In the genomic region with DNA sequence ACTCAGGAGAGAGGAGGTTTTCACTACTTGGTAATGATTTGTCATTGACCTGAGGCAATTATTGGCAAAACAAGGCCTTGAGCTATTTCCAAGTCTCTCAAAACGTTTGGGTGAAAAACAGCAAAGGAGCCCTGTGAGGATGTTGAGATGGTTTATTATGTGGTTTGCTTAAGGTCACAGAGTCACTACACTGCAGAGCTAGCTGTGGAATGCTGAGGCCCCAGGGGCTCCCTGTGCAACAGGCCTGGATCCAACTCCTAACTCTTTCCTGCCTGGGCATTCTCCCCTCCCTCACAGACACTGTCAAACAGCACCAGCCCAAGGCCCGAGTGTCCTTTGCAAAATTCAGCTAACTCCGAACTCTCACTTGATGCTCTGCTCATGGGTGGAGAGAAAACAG, we compare ENCODE assay signal across 15 cellular contexts.
A peak's percentile ranks its signal among the peaks of the same experiment; 100 is the strongest.
DNase-seq lines count a peak whose midpoint lies in the region; ATAC-seq and TF ChIP-seq lines count a peak whose summit lies in the region.
"Had no signal": no experiment of that assay in that cellular context is flagged by ENCODE, and none has a peak within 500 bp of the region (broad histone marks: within the 10 kb centered on the region; RNA-seq: fewer than 3 reads in every experiment).

No MANE protein-coding gene starts in this region.

- H2AFZ ChIP-seq in SK-N-SH (ENCODE audit: low read depth): no peak overlapping the region
- H2AFZ ChIP-seq in hepatocyte: no peak overlapping the region

- H3K4me3 Mint-ChIP-seq in nephron (no peak overlapping the region), type B pancreatic cell (peak overlapping the region; percentile 36)
- H3K4me3 Mint-ChIP-seq in activated CD4-positive, alpha-beta memory T cell treated with anti-CD3 and anti-CD28 coated beads for 36 hours: no peak overlapping the region
- H3K4me3 Mint-ChIP-seq: CD8-positive, alpha-beta T cell had no signal

- no peak for TF ChIP-seq EP300 in SK-N-SH (IDR thresholded peaks at IDR 0.05; ENCODE audit: borderline replicate concordance in 1 of 2, low read depth in 1 of 2, low read length in 1 of 2)

- DNase-seq in SK-N-SH (peak; percentile 40), hepatocyte (ENCODE audit: low spot score) (peak; percentile 32), type B pancreatic cell (ENCODE audit: extremely low spot score, unreplicated experiment) (no peak), body of pancreas (no peak), NCI-H1417 treated with DMSO at 0.1 percent for 48 hours (lab: John Stamatoyannopoulos, UW) (no peak)
- no peak for DNase-seq in activated CD4-positive, alpha-beta memory T cell treated with anti-CD3 and anti-CD28 coated beads for 36 hours
- DNase-seq: CD8-positive, alpha-beta T cell; Karpas-422; MG63; NCI-H1092 treated with DMSO at 0.1 percent for 48 hours; NCI-H345; NCI-H526 treated with DMSO at 0.1 percent for 48 hours had no signal

- H3K4me1 Mint-ChIP-seq in nephron (peaks cover 22% of the 10 kb centered on the region), type B pancreatic cell (ENCODE audit: unreplicated experiment) (peaks cover 21% of the 10 kb centered on the region)
- no peaks in the 10 kb centered on the region for H3K4me1 Mint-ChIP-seq in activated CD4-positive, alpha-beta memory T cell treated with anti-CD3 and anti-CD28 coated beads for 36 hours (ENCODE audit: low read depth)

- H4K20me1 ChIP-seq in SK-N-SH (ENCODE audit: insufficient read depth): no peaks in the 10 kb centered on the region
- H4K20me1 ChIP-seq in hepatocyte (ENCODE audit: insufficient read depth, poor library complexity, severe bottlenecking): no peaks in the 10 kb centered on the region
- H4K20me1 ChIP-seq: BLaER1 had no signal

- no peak overlapping the region for H3K27ac ChIP-seq in SK-N-SH (ENCODE audit: low read depth in 2 of 2, low read length in 1 of 2)
- H3K27ac ChIP-seq in hepatocyte: no peak overlapping the region
- H3K27ac ChIP-seq in body of pancreas: no peak overlapping the region
- H3K27ac ChIP-seq: BLaER1 had no signal

- no peaks in the 10 kb centered on the region for H3K79me2 ChIP-seq in SK-N-SH (ENCODE audit: insufficient read depth)
- H3K79me2 ChIP-seq in hepatocyte: no peaks in the 10 kb centered on the region

- CTCF ChIA-PET in SK-N-SH (lab: Yijun Ruan, JAX): interaction anchor here (0.8 kb wide), 1 partner anchor 54 kb away, joined by 3 read pairs; no protein-coding TSS in a partner anchor
- CTCF ChIA-PET in activated CD4-positive, alpha-beta memory T cell treated with anti-CD3 and anti-CD28 coated beads for 36 hours (lab: Charles Lee): no interaction called here

- POLR2A ChIA-PET in SK-N-SH (lab: Yijun Ruan, JAX): no interaction called here
- POLR2A ChIA-PET in activated CD4-positive, alpha-beta memory T cell treated with anti-CD3 and anti-CD28 coated beads for 36 hours (lab: Charles Lee): no interaction called here

- ATAC-seq in SK-N-SH treated with all-trans-retinoic acid at 6 μM for 48 hours (no peak), body of pancreas (no peak)
- ATAC-seq: CD8-positive, alpha-beta T cell had no signal

- H3K9me2 ChIP-seq in SK-N-SH (no peaks in the 10 kb centered on the region), hepatocyte (replicated peaks; ENCODE audit: insufficient read depth) (no peaks in the 10 kb centered on the region)

- intact Hi-C loops in body of pancreas (cut with DNase I): no loop called here
- intact Hi-C loops in activated CD4-positive, alpha-beta memory T cell treated with anti-CD3 and anti-CD28 coated beads for 36 hours (cut with micrococcal nuclease): no loop called here

- TF ChIP-seq POLR2A in body of pancreas (IDR thresholded peaks at IDR 0.05): no peak

- no peaks in the 10 kb centered on the region for H3K36me3 ChIP-seq in SK-N-SH (replicated peaks in 1 of 2; ENCODE audit: control insufficient read depth in 1 of 2, insufficient read depth in 2 of 2, low read length in 1 of 2)
- H3K36me3 ChIP-seq in hepatocyte (replicated peaks; ENCODE audit: insufficient read depth, low read depth): no peaks in the 10 kb centered on the region
- H3K36me3 ChIP-seq in body of pancreas (replicated peaks in 1 of 2; ENCODE audit: insufficient read depth in 1 of 2, low read depth in 2 of 2): no peaks in the 10 kb centered on the region
- H3K36me3 ChIP-seq: BLaER1, MG63 had no signal

- TF ChIP-seq CTCF in SK-N-SH (IDR thresholded peaks at IDR 0.05): no peak
- no peak for TF ChIP-seq CTCF in hepatocyte (IDR thresholded peaks at IDR 0.05; ENCODE audit: poor library complexity)
- TF ChIP-seq CTCF in nephron (IDR thresholded peaks at IDR 0.05; ENCODE audit: unreplicated experiment in 3 of 3): no peak
- no peak for TF ChIP-seq CTCF in type B pancreatic cell (conservative IDR thresholded peaks at IDR 0.05)
- no peak for TF ChIP-seq CTCF in body of pancreas (IDR thresholded peaks at IDR 0.05)

- no peaks in the 10 kb centered on the region for H3K9me3 ChIP-seq in SK-N-SH
- H3K9me3 ChIP-seq in hepatocyte (ENCODE audit: low read depth): no peaks in the 10 kb centered on the region
- no peaks in the 10 kb centered on the region for H3K9me3 ChIP-seq in body of pancreas
- H3K9me3 ChIP-seq: MG63 had no signal

- H3K4me3 ChIP-seq in SK-N-SH (ENCODE audit: low read depth in 2 of 2, low read length in 1 of 2): no peak overlapping the region
- no peak overlapping the region for H3K4me3 ChIP-seq in hepatocyte
- H3K4me3 ChIP-seq in body of pancreas: no peak overlapping the region
- H3K4me3 ChIP-seq: BLaER1, MG63 had no signal

- H3K4me1 ChIP-seq in SK-N-SH (ENCODE audit: control insufficient read depth in 1 of 2, insufficient read depth in 2 of 2, low read depth in 1 of 2, low read length in 1 of 2) (peaks cover 0 to 11% of the 10 kb centered on the region in 2 experiments; a peak in 2 of 4 replicates), hepatocyte (ENCODE audit: insufficient read depth) (peaks cover 10% of the 10 kb centered on the region), body of pancreas (no peaks in the 10 kb centered on the region)
- H3K4me1 ChIP-seq: BLaER1 had no signal

- H3K36me3 Mint-ChIP-seq in nephron (ENCODE audit: low read depth) (no peaks in the 10 kb centered on the region), type B pancreatic cell (no peaks in the 10 kb centered on the region)
- H3K36me3 Mint-ChIP-seq in activated CD4-positive, alpha-beta memory T cell treated with anti-CD3 and anti-CD28 coated beads for 36 hours: no peaks in the 10 kb centered on the region
- H3K36me3 Mint-ChIP-seq: CD8-positive, alpha-beta T cell had no signal

- no peak overlapping the region for H3K9ac ChIP-seq in SK-N-SH
- H3K9ac ChIP-seq: BLaER1 had no signal

- H3K27me3 ChIP-seq in SK-N-SH (ENCODE audit: insufficient read depth) (no peaks in the 10 kb centered on the region), hepatocyte (no peaks in the 10 kb centered on the region), body of pancreas (no peaks in the 10 kb centered on the region)
- H3K27me3 ChIP-seq: BLaER1, MG63 had no signal

- no peak for TF ChIP-seq RAD21 in SK-N-SH (IDR thresholded peaks at IDR 0.05; ENCODE audit: low read length)

- H3K27ac Mint-ChIP-seq in nephron (peak overlapping the region; percentile 17 to 62 (median 30)), type B pancreatic cell (no peak overlapping the region)
- no peak overlapping the region for H3K27ac Mint-ChIP-seq in activated CD4-positive, alpha-beta memory T cell treated with anti-CD3 and anti-CD28 coated beads for 36 hours
- H3K27ac Mint-ChIP-seq: CD8-positive, alpha-beta T cell had no signal

- H3K27me3 Mint-ChIP-seq in nephron (ENCODE audit: low read depth) (peaks cover 4% of the 10 kb centered on the region), type B pancreatic cell (no peaks in the 10 kb centered on the region)
- H3K27me3 Mint-ChIP-seq in activated CD4-positive, alpha-beta memory T cell treated with anti-CD3 and anti-CD28 coated beads for 36 hours: no peaks in the 10 kb centered on the region

- H3K4me2 ChIP-seq in SK-N-SH (no peak overlapping the region), hepatocyte (peak overlapping the region; percentile 36)
- H3K4me2 ChIP-seq: BLaER1 had no signal

- H3F3A ChIP-seq in SK-N-SH (replicated peaks; ENCODE audit: insufficient read depth): no peaks in the 10 kb centered on the region

- 19% methylated on average over 3 of the region's 3 CpGs for WGBS in SK-N-SH (ENCODE audit: low lambda C conversion rate)
- 35% methylated on average over 3 of the region's 3 CpGs for WGBS in hepatocyte (ENCODE audit: low lambda C conversion rate, missing lambda C conversion rate)
- WGBS in body of pancreas, 2 donors: 34 to 35% methylated on average over 3 of the region's 3 CpGs

- H3K9me3 Mint-ChIP-seq in nephron (no peaks in the 10 kb centered on the region), type B pancreatic cell (peaks cover 5% of the 10 kb centered on the region)
- peaks cover 19% of the 10 kb centered on the region for H3K9me3 Mint-ChIP-seq in activated CD4-positive, alpha-beta memory T cell treated with anti-CD3 and anti-CD28 coated beads for 36 hours

TF ChIP-seq in SK-N-SH, 30 proteins besides CTCF, POLR2A, EP300 and RAD21 (continues in another document):
- no peak for TF ChIP-seq YY1 (IDR thresholded peaks at IDR 0.05; ENCODE audit: low read depth)
- no peak for TF ChIP-seq RCOR1 (IDR thresholded peaks at IDR 0.05; ENCODE audit: low read length)
- TF ChIP-seq SMC3 (IDR thresholded peaks at IDR 0.05; ENCODE audit: low read depth, low read length): no peak
- no peak for TF ChIP-seq FOSL2 (IDR thresholded peaks at IDR 0.05; ENCODE audit: borderline replicate concordance, low read depth)
- TF ChIP-seq EZH2phosphoT487 (IDR thresholded peaks at IDR 0.05; ENCODE audit: borderline replicate concordance, low read depth): no peak
- no peak for TF ChIP-seq TCF12 (IDR thresholded peaks at IDR 0.05)
- TF ChIP-seq RFX5 (IDR thresholded peaks at IDR 0.05; ENCODE audit: low read length): no peak
- TF ChIP-seq GABPA (IDR thresholded peaks at IDR 0.05; ENCODE audit: low read depth): no peak
- TF ChIP-seq CHD2 (IDR thresholded peaks at IDR 0.05; ENCODE audit: low read length, partially characterized antibody): no peak
- no peak for TF ChIP-seq POLR2AphosphoS5 (IDR thresholded peaks at IDR 0.05; ENCODE audit: low read depth, low read length)

TF ChIP-seq in SK-N-SH treated with all-trans-retinoic acid at 6 μM for 48 hours, 23 proteins besides CTCF, POLR2A, EP300 and RAD21 (continues in another document):
- TF ChIP-seq RARB (CRISPR knock-in tag; IDR thresholded peaks at IDR 0.05): no peak
- TF ChIP-seq, protein P1, sequence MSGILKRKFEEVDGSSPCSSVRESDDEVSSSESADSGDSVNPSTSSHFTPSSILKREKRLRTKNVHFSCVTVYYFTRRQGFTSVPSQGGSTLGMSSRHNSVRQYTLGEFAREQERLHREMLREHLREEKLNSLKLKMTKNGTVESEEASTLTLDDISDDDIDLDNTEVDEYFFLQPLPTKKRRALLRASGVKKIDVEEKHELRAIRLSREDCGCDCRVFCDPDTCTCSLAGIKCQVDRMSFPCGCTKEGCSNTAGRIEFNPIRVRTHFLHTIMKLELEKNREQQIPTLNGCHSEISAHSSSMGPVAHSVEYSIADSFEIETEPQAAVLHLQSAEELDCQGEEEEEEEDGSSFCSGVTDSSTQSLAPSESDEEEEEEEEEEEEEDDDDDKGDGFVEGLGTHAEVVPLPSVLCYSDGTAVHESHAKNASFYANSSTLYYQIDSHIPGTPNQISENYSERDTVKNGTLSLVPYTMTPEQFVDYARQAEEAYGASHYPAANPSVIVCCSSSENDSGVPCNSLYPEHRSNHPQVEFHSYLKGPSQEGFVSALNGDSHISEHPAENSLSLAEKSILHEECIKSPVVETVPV (CRISPR knock-in tag; IDR thresholded peaks at IDR 0.05): no peak

Comparison
In these comparisons a context has a peak if more than half of its experiments do, and no peak if none do; other contexts are left out.
1. DNase-seq: peak in SK-N-SH (single experiment) and hepatocyte (single experiment); none in type B pancreatic cell (single experiment), body of pancreas (0 of 4), NCI-H1417 treated with DMSO at 0.1 percent for 48 hours (single experiment) and activated CD4-positive, alpha-beta memory T cell treated with anti-CD3 and anti-CD28 coated beads for 36 hours (single experiment).
2. H3K27ac Mint-ChIP-seq: peak in nephron (3 of 3); none in type B pancreatic cell (single experiment) and activated CD4-positive, alpha-beta memory T cell treated with anti-CD3 and anti-CD28 coated beads for 36 hours (single experiment).